ENCODE assay signal across 8 cellular contexts in genomic region chr20:53579266-53579580, GRCh38. TPM values are rescaled to one million over a fixed set of nuclear protein-coding genes. Genes with fewer than 3 reads are reported as not detected.
DNase-seq lines count a peak whose midpoint lies in the region; ATAC-seq and TF ChIP-seq lines count a peak whose summit lies in the region.

No MANE protein-coding gene starts in this region.

- no peak for DNase-seq in GM12864 (ENCODE audit: low read depth)
- DNase-seq in T-helper 17 cell: no peak
- no peak for DNase-seq in heart right ventricle
- no peak for DNase-seq in nucleus accumbens (lab: John Stamatoyannopoulos, UW)
- no peak for DNase-seq in kidney tubule cell (ENCODE audit: low spot score)
- DNase-seq in SW480 (ENCODE audit: low spot score): no peak

- peak overlapping the region in 8 of 10 donors; percentile 42 to 100 (median 63) for H3K27ac ChIP-seq in heart right ventricle
- H3K27ac ChIP-seq in skeletal muscle tissue (ENCODE audit: low read depth, low read length): no peak overlapping the region

- peak overlapping the region; percentile 99 for H3K27ac Mint-ChIP-seq in T-helper 17 cell

- peak; percentile 6 for ATAC-seq in T-helper 17 cell
- no peak for ATAC-seq in heart right ventricle
- ATAC-seq in GM18520 (IDR thresholded peaks at IDR 0.05; ENCODE audit: unreplicated experiment): no peak

- H3K4me3 Mint-ChIP-seq in T-helper 17 cell: peak overlapping the region; percentile 94

- TF ChIP-seq CTCF in GM12864 (IDR thresholded peaks at IDR 0.05; ENCODE audit: low read depth, low read length, missing control alignments): no peak
- TF ChIP-seq CTCF in heart right ventricle (IDR thresholded peaks at IDR 0.05): no peak

- peaks cover 3 to 78% (median 61%) of the 10 kb centered on the region in 9 donors for H3K4me1 ChIP-seq in heart right ventricle
- peaks cover 18 to 34% (median 21%) of the 10 kb centered on the region in 3 donors for H3K4me1 ChIP-seq in skeletal muscle tissue (ENCODE audit: control insufficient read depth in 3 of 3, insufficient read depth in 3 of 3, low read length in 3 of 3)

- intact Hi-C loops in heart right ventricle (cut with DNase I): loop anchor here (2.0 to 10.0 kb wide), 17 partner anchors 156 to 626 kb away; partner anchors contain the start of gene PFDN4 (in 1 of the 10)

- peaks cover 67% of the 10 kb centered on the region for H3K4me1 Mint-ChIP-seq in T-helper 17 cell

- peaks cover 8% of the 10 kb centered on the region for H3K36me3 Mint-ChIP-seq in T-helper 17 cell (ENCODE audit: low read depth)

- H3K27me3 ChIP-seq in heart right ventricle (no peaks in the 10 kb centered on the region), skeletal muscle tissue (ENCODE audit: control insufficient read depth in 3 of 3, insufficient read depth in 3 of 3, low read length in 3 of 3) (no peaks in the 10 kb centered on the region)

- H3K9ac ChIP-seq in skeletal muscle tissue (ENCODE audit: low read depth in 1 of 3, low read length in 3 of 3): peak overlapping the region; percentile 46 to 73 (median 52)

- H3K36me3 ChIP-seq in heart right ventricle (peaks cover 0 to 81% (median 40%) of the 10 kb centered on the region in 9 donors), skeletal muscle tissue (ENCODE audit: control insufficient read depth in 3 of 3, insufficient read depth in 3 of 3, low read length in 3 of 3) (peaks cover 23 to 41% (median 40%) of the 10 kb centered on the region in 3 donors)

- H3K4me3 ChIP-seq in GM12864 (ENCODE audit: low read depth, low read length) (peak overlapping the region; percentile 63), heart right ventricle (peak overlapping the region in 5 of 10 donors; percentile 5 to 33 (median 18)), skeletal muscle tissue (ENCODE audit: low read length in 3 of 3) (peak overlapping the region in 2 of 3 donors; percentile 46 to 64)

- no peaks in the 10 kb centered on the region for H3K27me3 Mint-ChIP-seq in T-helper 17 cell

- H3K9me3 ChIP-seq in T-helper 17 cell (ENCODE audit: control insufficient read depth, low read length, poor library complexity, severe bottlenecking) (no peaks in the 10 kb centered on the region), heart right ventricle (no peaks in the 10 kb centered on the region), skeletal muscle tissue (ENCODE audit: control insufficient read depth in 3 of 3, low read length in 3 of 3) (no peaks in the 10 kb centered on the region)

- WGBS in heart right ventricle, 2 donors: 64 to 88% methylated on average over 2 of the region's 2 CpGs

RNA-seq across cellular contexts. Expression of gene ZNF217, which starts 14.4 kb away (rescaled TPM):
- 10 to 100 TPM; 70.4 to 72.8 TPM for total RNA-seq in T-helper 17 cell
- total RNA-seq in heart right ventricle: 10 to 100 TPM in 3 of 10 donors, 1 to 10 TPM in 7; 7.2 to 18.4 (median 8.5) TPM
- polyA plus RNA-seq in heart right ventricle: 1 to 10 TPM; 3.3 to 5.3 TPM
- total RNA-seq in skeletal muscle tissue: 8.4 TPM
